1 cellular context compared by ENCODE assay signal in the genomic region with DNA sequence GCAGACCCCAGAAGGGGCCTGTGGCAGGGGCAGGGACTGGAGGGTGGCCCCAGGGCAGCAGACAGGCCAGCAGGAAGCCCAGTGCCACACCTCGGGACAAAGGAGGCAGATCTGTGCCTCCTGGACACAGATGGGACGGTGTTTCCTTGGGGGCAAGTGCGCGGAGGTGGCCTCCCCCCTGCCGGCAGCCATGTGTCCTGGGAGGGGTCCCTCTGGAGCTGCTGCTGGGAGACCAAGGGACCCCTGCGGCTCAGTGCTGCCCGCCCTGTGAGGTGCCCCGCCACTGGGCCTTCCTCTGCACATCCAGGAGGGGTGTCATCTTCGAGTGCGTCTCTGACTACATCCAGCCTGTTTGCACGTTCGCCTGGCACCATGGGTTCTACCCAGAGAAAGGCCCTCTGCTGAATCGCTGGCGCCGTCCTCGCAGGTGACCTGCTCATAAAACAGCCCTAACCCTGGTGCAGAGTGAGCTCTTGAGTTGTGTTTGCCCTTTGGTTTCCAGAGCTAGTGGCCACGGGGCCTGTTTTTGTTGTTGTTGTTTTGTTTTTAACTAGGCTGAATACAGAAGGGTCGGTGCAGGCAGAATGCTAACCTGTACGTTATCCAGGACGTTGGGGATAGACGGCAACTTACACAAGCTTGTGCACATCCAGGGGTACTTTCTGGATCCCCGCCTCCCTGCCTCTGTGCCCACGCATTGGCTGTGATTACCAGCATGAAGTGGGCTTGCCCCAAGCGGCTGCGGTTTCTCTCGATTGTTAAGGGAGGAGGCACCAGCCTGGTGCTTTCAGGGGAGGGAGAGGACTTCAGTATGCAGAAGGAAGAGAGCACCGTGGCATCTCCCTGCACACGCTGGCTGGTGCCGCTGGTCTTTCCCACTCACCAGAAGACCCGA.
A peak's percentile ranks its signal among the peaks of the same experiment; 100 is the strongest.
TF ChIP-seq lines count a peak whose summit lies in the region.

No MANE protein-coding gene starts in this region.

TF ChIP-seq in HepG2, 621 proteins besides CTCF, POLR2A, EP300 and RAD21:
- TF ChIP-seq SMC3 (IDR thresholded peaks at IDR 0.05; ENCODE audit: low read length) (no peak), TAF1 (CRISPR knock-in tag; IDR thresholded peaks at IDR 0.05) (no peak), NCOA2 (CRISPR knock-in tag; IDR thresholded peaks at IDR 0.05) (no peak), EZH2 (conservative IDR thresholded peaks at IDR 0.05; ENCODE audit: low read depth, low read length) (0 out of 2 replicates have a peak, but pooled peaks have one; percentile 1), TCF7 (IDR thresholded peaks at IDR 0.05; ENCODE audit: low read depth) (no peak), YY1 (IDR thresholded peaks at IDR 0.05; ENCODE audit: insufficient read depth, insufficient replicate concordance, low read depth, low read length) (no peak)
